In the genomic region with DNA sequence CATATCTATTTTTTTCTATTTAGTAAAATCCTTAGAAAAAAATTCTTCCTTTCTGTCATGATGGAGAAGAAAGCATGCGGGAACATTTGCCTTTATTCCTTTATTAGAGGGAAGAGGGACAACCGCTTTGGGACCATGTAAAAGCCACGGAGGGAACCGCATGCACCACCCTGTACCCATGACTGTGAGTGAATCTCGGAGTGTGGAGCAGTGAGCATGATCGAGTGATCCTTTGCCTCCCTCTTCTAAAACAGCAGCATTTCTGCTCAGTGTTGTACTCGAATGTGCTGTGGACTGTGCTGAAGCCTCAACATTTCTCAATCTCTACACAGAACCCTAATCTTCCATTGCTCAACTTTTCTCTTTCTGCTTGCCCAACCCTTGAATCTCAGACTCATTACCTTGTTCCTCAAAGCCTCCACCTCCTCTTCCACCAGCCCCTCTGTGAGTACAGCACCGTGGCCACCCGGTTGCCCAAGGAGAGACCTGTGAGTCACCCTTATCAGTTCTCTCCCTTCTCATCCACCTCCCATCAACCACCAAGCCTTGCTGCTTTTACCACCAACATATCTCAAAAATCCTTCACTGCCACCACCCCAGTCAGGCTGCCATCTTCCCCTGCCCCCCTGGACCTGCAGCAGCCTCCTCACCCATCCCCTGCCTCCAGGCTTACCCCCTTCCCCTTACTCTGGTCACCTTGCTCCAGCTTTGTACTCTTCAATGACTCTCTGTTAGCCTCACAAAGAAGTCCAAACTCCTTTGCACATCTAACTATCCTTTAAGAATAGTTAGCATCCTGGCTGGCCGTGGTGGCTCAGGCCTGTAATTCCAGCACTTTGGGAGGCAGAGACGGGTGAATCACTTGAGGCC, we compare ENCODE assay signal across 12 cellular contexts.
A peak's percentile ranks its signal among the peaks of the same experiment; 100 is the strongest.
DNase-seq lines count a peak whose midpoint lies in the region; ATAC-seq and TF ChIP-seq lines count a peak whose summit lies in the region.
"Had no signal": no experiment of that assay in that cellular context is flagged by ENCODE, and none has a peak within 500 bp of the region (broad histone marks: within the 10 kb centered on the region; RNA-seq: fewer than 3 reads in every experiment).

No MANE protein-coding gene starts in this region.

- no peak for TF ChIP-seq CTCF in fibroblast of the aortic adventitia (IDR thresholded peaks at IDR 0.05; ENCODE audit: insufficient read depth, low read length)

- no peak overlapping the region for H3K4me3 Mint-ChIP-seq in activated naive CD8-positive, alpha-beta T cell
- H3K4me3 Mint-ChIP-seq in activated naive CD8-positive, alpha-beta T cell treated with anti-CD3 and anti-CD28 coated beads for 36 hours = no peak overlapping the region

- H3K4me3 ChIP-seq in SK-N-MC (no peak overlapping the region), fibroblast of the aortic adventitia (ENCODE audit: low read depth, low read length) (no peak overlapping the region)
- H3K4me3 ChIP-seq: colonic mucosa had no signal

- no peaks in the 10 kb centered on the region for H3K9me3 Mint-ChIP-seq in activated naive CD8-positive, alpha-beta T cell (ENCODE audit: low read depth)
- H3K9me3 Mint-ChIP-seq in activated naive CD8-positive, alpha-beta T cell treated with anti-CD3 and anti-CD28 coated beads for 36 hours = no peaks in the 10 kb centered on the region

- peaks cover 7% of the 10 kb centered on the region; the same call in 1 of the 2 replicates for H3K36me3 ChIP-seq in SK-N-MC (ENCODE audit: insufficient read depth, low read length)
- H3K36me3 ChIP-seq: colonic mucosa had no signal

- no peak overlapping the region for H3K9ac ChIP-seq in SK-N-MC (ENCODE audit: insufficient read length)
- H3K9ac ChIP-seq: parathyroid adenoma had no signal

- peaks cover 15% of the 10 kb centered on the region for H3K4me1 Mint-ChIP-seq in activated naive CD8-positive, alpha-beta T cell (ENCODE audit: low read depth)
- H3K4me1 Mint-ChIP-seq in activated naive CD8-positive, alpha-beta T cell treated with anti-CD3 and anti-CD28 coated beads for 36 hours = peaks cover 7% of the 10 kb centered on the region

- no peaks in the 10 kb centered on the region for H3K36me3 Mint-ChIP-seq in activated naive CD8-positive, alpha-beta T cell
- no peaks in the 10 kb centered on the region for H3K36me3 Mint-ChIP-seq in activated naive CD8-positive, alpha-beta T cell treated with anti-CD3 and anti-CD28 coated beads for 36 hours

- H3K27me3 Mint-ChIP-seq in activated naive CD8-positive, alpha-beta T cell = no peaks in the 10 kb centered on the region
- H3K27me3 Mint-ChIP-seq in activated naive CD8-positive, alpha-beta T cell treated with anti-CD3 and anti-CD28 coated beads for 36 hours = no peaks in the 10 kb centered on the region

- no peak for DNase-seq in activated naive CD8-positive, alpha-beta T cell treated with anti-CD3 and anti-CD28 coated beads for 36 hours
- DNase-seq in SK-N-MC (ENCODE audit: low read depth, low spot score) (no peak), fibroblast of the aortic adventitia (ENCODE audit: low read depth) (peak; percentile 59), superior temporal gyrus (ENCODE audit: extremely low spot score) (no peak), NCI-H2107 (lab: John Stamatoyannopoulos, UW) (no peak)
- DNase-seq in stimulated activated naive CD8-positive, alpha-beta T cell treated with anti-CD3 and anti-CD28 coated beads, Interleukin-15, Interleukin-2, amounts not matched to agents 100 U/mL and 50 U/mL, for 24 hours = peak; percentile 42
- DNase-seq: activated CD4-positive, alpha-beta T cell treated with anti-CD3 and anti-CD28 coated beads for 1 hour; colonic mucosa; NCI-H510A treated with DMSO at 0.1 percent for 48 hours had no signal

- no peaks in the 10 kb centered on the region for H3K9me3 ChIP-seq in SK-N-MC (ENCODE audit: low read depth, low read length)
- H3K9me3 ChIP-seq: colonic mucosa had no signal

- peak; percentile 85 for ATAC-seq in stimulated activated naive CD8-positive, alpha-beta T cell treated with anti-CD3 and anti-CD28 coated beads, Interleukin-15, Interleukin-2, amounts not matched to agents 100 U/mL and 50 U/mL, for 24 hours
- no peak for ATAC-seq in HG03439 (IDR thresholded peaks at IDR 0.05; ENCODE audit: unreplicated experiment)

- H3K27ac Mint-ChIP-seq in activated naive CD8-positive, alpha-beta T cell = peak overlapping the region; percentile 4
- no peak overlapping the region for H3K27ac Mint-ChIP-seq in activated naive CD8-positive, alpha-beta T cell treated with anti-CD3 and anti-CD28 coated beads for 36 hours

- peak overlapping the region; percentile 34 for H3K27ac ChIP-seq in SK-N-MC
- H3K27ac ChIP-seq: colonic mucosa, parathyroid adenoma had no signal

Comparison
In these comparisons a context has a peak if more than half of its experiments do, and no peak if none do; other contexts are left out.
1. DNase-seq: peak in fibroblast of the aortic adventitia (single experiment) and stimulated activated naive CD8-positive, alpha-beta T cell treated with anti-CD3 and anti-CD28 coated beads, Interleukin-15, Interleukin-2, amounts not matched to agents 100 U/mL and 50 U/mL, for 24 hours (single experiment); none in activated naive CD8-positive, alpha-beta T cell treated with anti-CD3 and anti-CD28 coated beads for 36 hours (single experiment), SK-N-MC (single experiment), superior temporal gyrus (single experiment) and NCI-H2107 (single experiment).